9 cellular contexts compared by ENCODE assay signal in the genomic region with DNA sequence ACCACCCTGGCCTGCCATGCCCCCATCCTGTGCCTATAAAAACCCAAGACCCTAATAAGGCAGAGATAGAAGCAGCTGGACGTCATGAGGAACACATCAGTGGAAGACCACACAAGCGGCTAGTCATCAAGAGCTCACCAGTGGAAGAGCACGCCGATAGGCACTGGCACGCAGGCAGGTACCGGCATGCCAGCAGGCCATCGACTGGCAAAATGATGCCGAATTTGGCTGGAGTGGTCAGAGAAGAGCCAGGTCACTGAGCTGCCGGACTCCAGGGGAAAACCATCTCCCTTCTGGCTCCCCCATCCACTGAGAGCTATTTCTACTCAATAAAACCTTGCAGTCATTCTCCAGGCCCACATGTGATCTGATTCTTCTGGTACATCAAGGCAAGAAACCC.
"Had no signal": no experiment of that assay in that cellular context is flagged by ENCODE, and none has a peak within 500 bp of the region (broad histone marks: within the 10 kb centered on the region; RNA-seq: fewer than 3 reads in every experiment).

No MANE protein-coding gene starts in this region.

- H3K27ac ChIP-seq: GM23248 had no signal

- H3K4me1 ChIP-seq: HAP-1 had no signal

- H3K4me3 ChIP-seq: GM23248, GM23338, HAP-1 had no signal

- H3K9ac ChIP-seq: GM23248 had no signal

- H3K27ac Mint-ChIP-seq: GM23338, H9, HFFc6 had no signal

- DNase-seq: GM23248, GOT3, H7, H9, HCEC 1CT, HFFc6 had no signal

- H3K9me3 ChIP-seq: HAP-1 had no signal

- H3K36me3 ChIP-seq: HAP-1 had no signal

- H3K4me3 Mint-ChIP-seq: GM23338, H9, HFFc6 had no signal

- H3K4me1 Mint-ChIP-seq: GM23338, H9 had no signal

- ATAC-seq: GM23338, HCT116 had no signal
